8 cellular contexts compared by ENCODE assay signal in the genomic region with DNA sequence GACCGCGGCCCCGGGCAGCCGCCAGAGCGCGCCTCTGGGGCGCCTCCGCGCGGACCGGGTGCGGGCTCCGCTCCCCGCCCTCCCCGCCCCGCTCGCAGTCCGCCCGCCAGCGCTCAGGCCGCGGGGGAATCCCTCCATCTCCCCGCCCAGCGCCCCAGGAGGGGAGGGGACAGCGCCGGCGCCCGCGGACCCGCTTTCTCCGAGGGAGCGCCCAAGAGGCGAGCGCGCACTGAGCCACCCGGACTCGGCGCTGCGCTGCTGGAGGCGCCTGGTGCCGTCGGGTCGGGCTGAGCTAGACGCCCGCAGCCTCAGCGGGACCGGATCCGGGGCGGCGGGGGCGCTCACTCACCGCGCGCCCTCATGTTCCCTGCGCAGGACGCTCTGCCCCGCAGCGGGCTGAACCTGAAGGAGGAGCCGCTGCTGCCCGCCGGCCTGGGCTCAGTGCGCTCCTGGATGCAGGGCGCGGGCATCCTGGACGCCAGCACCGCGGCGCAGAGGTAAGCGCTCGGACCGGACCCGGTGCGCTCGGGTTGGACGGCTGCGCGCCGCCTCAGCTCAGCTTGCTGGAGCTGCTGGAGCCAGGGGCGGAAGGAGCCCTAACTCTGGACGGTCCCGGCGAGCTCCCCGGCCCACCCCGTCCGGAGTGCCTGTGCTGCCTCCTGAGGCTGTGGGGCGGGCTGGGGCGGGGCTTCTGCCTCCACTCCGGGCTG. TPM values are rescaled to one million over a fixed set of nuclear protein-coding genes. Genes with fewer than 3 reads are reported as not detected.
DNase-seq lines count a peak whose midpoint lies in the region; ATAC-seq, FAIRE-seq and TF ChIP-seq lines count a peak whose summit lies in the region.

No MANE protein-coding gene starts in this region.

- peak; percentile 30 for ATAC-seq in HG02798 (IDR thresholded peaks at IDR 0.05; ENCODE audit: poor library complexity, unreplicated experiment)
- peak; percentile 51 for ATAC-seq in K562
- peak; percentile 24 for ATAC-seq in HepG2
- ATAC-seq in GM18858 (IDR thresholded peaks at IDR 0.05; ENCODE audit: unreplicated experiment), result no peak
- ATAC-seq in HG02970 (IDR thresholded peaks at IDR 0.05; ENCODE audit: low FRiP score, unreplicated experiment), result no peak

- H3K36me3 ChIP-seq in K562 (ENCODE audit: control insufficient read depth, insufficient read depth, low read length) (no peaks in the 10 kb centered on the region), HepG2 (replicated peaks in 1 of 2; ENCODE audit: control insufficient read depth in 1 of 2, insufficient read depth in 2 of 2, low read length in 2 of 2) (no peaks in the 10 kb centered on the region)

- H2AFZ ChIP-seq in K562 (ENCODE audit: low read depth, low read length), result no peak overlapping the region
- H2AFZ ChIP-seq in HepG2 (ENCODE audit: low read length), result no peak overlapping the region

- H3K4me2 ChIP-seq in K562 (ENCODE audit: insufficient read depth, low read length) (no peak overlapping the region), HepG2 (ENCODE audit: low read depth, low read length) (peak overlapping the region; percentile 65)

- H3K9ac ChIP-seq in K562 (ENCODE audit: insufficient read depth in 1 of 2, low read depth in 2 of 2, low read length in 2 of 2), result peak overlapping the region in 1 of 2 experiments; percentile 52; a peak in 1 of 4 replicates
- no peak overlapping the region for H3K9ac ChIP-seq in HepG2 (ENCODE audit: insufficient read depth, low read depth, low read length)

- intact Hi-C loops in K562 (cut with micrococcal nuclease), result no loop called here
- intact Hi-C loops in HepG2 (cut with micrococcal nuclease; ENCODE audit: unreplicated experiment), result no loop called here

- H4K20me1 ChIP-seq in K562 (replicated peaks; ENCODE audit: control insufficient read depth, insufficient read depth, low read length) (no peaks in the 10 kb centered on the region), HepG2 (ENCODE audit: insufficient read depth, low read length) (peaks cover 6% of the 10 kb centered on the region; the same call in 1 of the 2 replicates)

- H3K9me3 ChIP-seq in K562 (replicated peaks; ENCODE audit: control insufficient read depth, insufficient read depth, low read depth, low read length) (no peaks in the 10 kb centered on the region), HepG2 (ENCODE audit: low read length) (no peaks in the 10 kb centered on the region)

- TF ChIP-seq RAD21 in K562 (CRISPR knock-in tag; conservative IDR thresholded peaks at IDR 0.05 in 1 of 2, IDR thresholded peaks at IDR 0.05 in 1 of 2) (no peak), HepG2 (CRISPR knock-in tag; IDR thresholded peaks at IDR 0.05) (no peak)

- peak; percentile 43 for DNase-seq in T-helper 22 cell (ENCODE audit: low read depth)
- peak in 2 of 4 experiments; percentile 14 to 71 for DNase-seq in K562 (ENCODE audit: extremely low read depth in 1 of 4, low spot score in 3 of 4)
- DNase-seq in HepG2 (ENCODE audit: low spot score), result no peak
- peak; percentile 52 for DNase-seq in stimulated activated CD8-positive, alpha-beta memory T cell treated with anti-CD3 and anti-CD28 coated beads, Interleukin-12 subunit alpha, Interleukin-12 subunit beta, amount 100 ng/mL, for 4 hours (ENCODE audit: low read depth)
- DNase-seq in DMS79 (lab: John Stamatoyannopoulos, UW), result no peak

- TF ChIP-seq POLR2A in K562 (conservative IDR thresholded peaks at IDR 0.05) (no peak), HepG2 (IDR thresholded peaks at IDR 0.05; ENCODE audit: insufficient read depth in 1 of 2, low read depth in 2 of 2, low read length in 2 of 2) (no peak)

- H3K4me3 ChIP-seq in K562, result no peak overlapping the region
- H3K4me3 ChIP-seq in HepG2 (replicated peaks in 1 of 3; ENCODE audit: insufficient read depth in 1 of 3, low read depth in 2 of 3, low read length in 3 of 3), result peak overlapping the region in 2 of 3 experiments; percentile 47 to 72; a peak in 3 of 6 replicates

- POLR2A ChIA-PET in K562 (lab: Yijun Ruan, JAX) (no interaction called here), HepG2 (lab: Yijun Ruan, JAX) (interaction anchor here (2.3 kb wide), 1 partner anchor 41 kb away, joined by 8 read pairs; the partner anchor contains the start of gene NOP56)

- TF ChIP-seq EP300 in K562 (IDR thresholded peaks at IDR 0.05; ENCODE audit: low read length) (no peak), HepG2 (IDR thresholded peaks at IDR 0.05; ENCODE audit: low read depth in 2 of 2, low read length in 2 of 2) (no peak), HepG2 (CRISPR knock-in tag; IDR thresholded peaks at IDR 0.05; ENCODE audit: borderline replicate concordance) (no peak)

- H3K4me1 ChIP-seq in K562 (replicated peaks in 1 of 2; ENCODE audit: control insufficient read depth in 2 of 2, insufficient read depth in 2 of 2, low read length in 2 of 2) (peaks cover 0 to 19% of the 10 kb centered on the region in 2 experiments; a peak in 2 of 5 replicates), HepG2 (ENCODE audit: insufficient read depth, low read length) (peaks cover 8% of the 10 kb centered on the region)

- H3K27me3 ChIP-seq in K562 (ENCODE audit: control insufficient read depth in 2 of 2, insufficient read depth in 2 of 2, low read length in 2 of 2) (peaks cover 12 to 65% of the 10 kb centered on the region in 2 experiments; a peak in 4 of 5 replicates), HepG2 (ENCODE audit: control insufficient read depth in 1 of 2, insufficient read depth in 2 of 2, low read length in 2 of 2) (peaks cover 31 to 84% of the 10 kb centered on the region in 2 experiments)

- CTCF ChIA-PET in K562 (lab: Yijun Ruan, JAX; ENCODE audit: low intra/inter-chr PET ratio) (no interaction called here), HepG2 (lab: Yijun Ruan, JAX; ENCODE audit: low intra/inter-chr PET ratio, low total read pairs) (no interaction called here)

- BruUV-seq in K562 (replicated peaks; lab: Mats Ljungman, UMichigan) (no TSS peak), HepG2 (replicated peaks; lab: Mats Ljungman, UMichigan) (no TSS peak)

- no peaks in the 10 kb centered on the region for H3K79me2 ChIP-seq in K562 (ENCODE audit: control insufficient read depth, insufficient read depth, low read length)
- no peaks in the 10 kb centered on the region for H3K79me2 ChIP-seq in HepG2 (ENCODE audit: insufficient read depth, low read length)

- H3K9me1 ChIP-seq in K562 (ENCODE audit: control insufficient read depth, insufficient read depth, low read length), result no peaks in the 10 kb centered on the region

- H3K27ac ChIP-seq in K562 (ENCODE audit: extremely low read depth, low read depth, low read length) (no peak overlapping the region), HepG2 (ENCODE audit: extremely low read length, insufficient read depth, low read length) (no peak overlapping the region)

- in situ Hi-C loops in K562 (cut with MboI), result no loop called here
- in situ Hi-C loops in HepG2 (cut with HindIII; ENCODE audit: extremely low pct_ligation_motif_present, low pct_unique_long_range_greater_than_20kb), result no loop called here

- no peak for TF ChIP-seq CTCF in K562 (IDR thresholded peaks at IDR 0.05 in 2 of 3, conservative IDR thresholded peaks at IDR 0.05 in 1 of 3; ENCODE audit: insufficient read depth in 2 of 3, low read depth in 1 of 3, low read length in 3 of 3)
- TF ChIP-seq CTCF in HepG2 (CRISPR knock-in tag; IDR thresholded peaks at IDR 0.05), result peak; percentile 2; the same call in 1 of the 2 replicates

- FAIRE-seq in K562 (lab: Jason Lieb, UNC) (no peak), HepG2 (lab: Jason Lieb, UNC) (no peak)

- WGBS in K562 (ENCODE audit: insufficient coverage, low coverage, missing lambda C conversion rate), result no CpG with 5 or more reads among the region's 88 CpGs
- 29% methylated on average over 21 of the region's 88 CpGs for WGBS in HepG2 (ENCODE audit: low lambda C conversion rate)

RNA-seq across cellular contexts. Expression of gene EBF4, which starts 0.9 kb away (rescaled TPM):
- total RNA-seq in K562 (2011; cell fraction: chromatin; rRNA removed; ENCODE audit: low replicate concordance), result 0.25 and 0.62 TPM in 2 replicates
- total RNA-seq in K562 (2011; cell fraction: nucleolus; rRNA removed), result 0.17 and 0.39 TPM in 2 replicates
- total RNA-seq in K562 (2011; cell fraction: nucleoplasm; rRNA removed), result not detected in 2 replicates
- total RNA-seq in K562 (2014; rRNA removed) (0.09 TPM in 1 of 2 replicates, not detected in the other), K562 (2014; rRNA removed; fragmentation: Illumina TruSeq; extraction: Trizol) (not detected in 2 replicates), K562 (2015; rRNA removed; fragmentation: Illumina TruSeq; extraction: Trizol) (not detected in 2 replicates), K562 (2021) (not detected in 2 replicates), HepG2 (2016; rRNA removed; fragmentation: Illumina TruSeq; extraction: Trizol) (0.84 TPM in 1 of 2 replicates, not detected in the other)
- polyA plus RNA-seq in K562 (2011; rRNA removed) (0.04 TPM in 1 of 2 replicates, not detected in the other), K562 (2014; fragmentation: Illumina TruSeq; extraction: Trizol) (not detected in 2 replicates), K562 (2014; fragmentation: Nextera tagmentation; extraction: Ambion mirVana) (not detected), K562 (2014; rRNA removed) (not detected in 2 replicates), HepG2 (2011; rRNA removed) (2.2 and 5.2 TPM in 2 replicates)
- polyA plus RNA-seq in K562 (2011; cell fraction: cytosol; rRNA removed), result 0.03 and 0.16 TPM in 2 replicates
- polyA plus RNA-seq in K562 (2011; cell fraction: nucleus; rRNA removed), result 0.21 and 0.34 TPM in 2 replicates
- 0.32 TPM in 1 of 2 replicates, not detected in the other for polyA plus RNA-seq in K562 (2012)
- not detected in 2 replicates for polyA minus RNA-seq in K562 (2011; rRNA and poly(A)+ RNA removed)
- polyA minus RNA-seq in K562 (2011; cell fraction: cytosol; rRNA and poly(A)+ RNA removed), result not detected in 2 replicates
- 0.22 TPM in 1 of 2 replicates, not detected in the other for polyA minus RNA-seq in K562 (2011; cell fraction: nucleus; rRNA and poly(A)+ RNA removed)
- not detected in 2 replicates for total RNA-seq in HepG2 (2016; cell fraction: cytosol; rRNA removed; fragmentation: Illumina TruSeq; extraction: Trizol; ENCODE audit: low read depth)
- 0.13 and 0.15 TPM in 2 replicates for total RNA-seq in HepG2 (2016; cell fraction: insoluble cytoplasmic fraction; rRNA removed; fragmentation: Illumina TruSeq; extraction: Trizol)
- 0.34 TPM in 2 replicates for total RNA-seq in HepG2 (2016; cell fraction: membrane; rRNA removed; fragmentation: Illumina TruSeq; extraction: Trizol)
- total RNA-seq in HepG2 (2016; cell fraction: nucleus; rRNA removed; fragmentation: Illumina TruSeq; extraction: Trizol), result 0.34 and 0.56 TPM in 2 replicates
- polyA plus RNA-seq in HepG2 (2011; cell fraction: cytosol; rRNA removed), result 1.7 and 2.0 TPM in 2 replicates
- 19.5 and 21.3 TPM in 2 replicates for polyA plus RNA-seq in HepG2 (2011; cell fraction: nucleus; rRNA removed)
- 3.4 and 9.8 TPM in 2 replicates for polyA plus RNA-seq in HepG2 (2012)
- polyA plus RNA-seq in HepG2 (2016; cell fraction: cytosol; fragmentation: Illumina TruSeq; extraction: Trizol; ENCODE audit: low read depth), result 0.10 and 0.52 TPM in 2 replicates
- polyA plus RNA-seq in HepG2 (2016; cell fraction: insoluble cytoplasmic fraction; fragmentation: Illumina TruSeq; extraction: Trizol; ENCODE audit: low read depth), result 0.11 and 0.45 TPM in 2 replicates
- 0.17 and 0.41 TPM in 2 replicates for polyA plus RNA-seq in HepG2 (2016; cell fraction: membrane; fragmentation: Illumina TruSeq; extraction: Trizol; ENCODE audit: low read depth)
- polyA plus RNA-seq in HepG2 (2016; cell fraction: nucleus; fragmentation: Illumina TruSeq; extraction: Trizol; ENCODE audit: insufficient read depth, low read depth), result 1.1 and 2.1 TPM in 2 replicates
- polyA minus RNA-seq in HepG2 (2011; rRNA and poly(A)+ RNA removed; ENCODE audit: low replicate concordance), result 3.8 TPM in 1 of 2 replicates, not detected in the other
- polyA minus RNA-seq in HepG2 (2011; cell fraction: cytosol; rRNA and poly(A)+ RNA removed), result 1.3 and 2.1 TPM in 2 replicates
- 4.8 and 7.2 TPM in 2 replicates for polyA minus RNA-seq in HepG2 (2011; cell fraction: nucleus; rRNA and poly(A)+ RNA removed)

RNA-seq across cellular contexts. Expression of gene IDH3B, which starts 29.4 kb away (rescaled TPM):
- total RNA-seq in K562 (2011; cell fraction: chromatin; rRNA removed; ENCODE audit: low replicate concordance), result 210 and 456 TPM in 2 replicates
- total RNA-seq in K562 (2011; cell fraction: nucleolus; rRNA removed), result 264 and 268 TPM in 2 replicates
- 232 and 256 TPM in 2 replicates for total RNA-seq in K562 (2011; cell fraction: nucleoplasm; rRNA removed)
- total RNA-seq in K562 (2014; rRNA removed) (168 and 199 TPM in 2 replicates), K562 (2014; rRNA removed; fragmentation: Illumina TruSeq; extraction: Trizol) (122 and 130 TPM in 2 replicates), K562 (2015; rRNA removed; fragmentation: Illumina TruSeq; extraction: Trizol) (130 and 133 TPM in 2 replicates), K562 (2021) (148 and 157 TPM in 2 replicates), HepG2 (2016; rRNA removed; fragmentation: Illumina TruSeq; extraction: Trizol) (215 and 246 TPM in 2 replicates)
- polyA plus RNA-seq in K562 (2011; rRNA removed) (224 and 343 TPM in 2 replicates), K562 (2014; fragmentation: Illumina TruSeq; extraction: Trizol) (151 and 155 TPM in 2 replicates), K562 (2014; fragmentation: Nextera tagmentation; extraction: Ambion mirVana) (10 to 100 TPM; 91.7 to 92.3 TPM), K562 (2014; rRNA removed) (196 and 222 TPM in 2 replicates), HepG2 (2011; rRNA removed) (245 and 254 TPM in 2 replicates)
- 241 and 417 TPM in 2 replicates for polyA plus RNA-seq in K562 (2011; cell fraction: cytosol; rRNA removed)
- 535 and 1,075 TPM in 2 replicates for polyA plus RNA-seq in K562 (2011; cell fraction: nucleus; rRNA removed)
- 97.1 and 153 TPM in 2 replicates for polyA plus RNA-seq in K562 (2012)
- 242 and 358 TPM in 2 replicates for polyA minus RNA-seq in K562 (2011; rRNA and poly(A)+ RNA removed)
- polyA minus RNA-seq in K562 (2011; cell fraction: cytosol; rRNA and poly(A)+ RNA removed), result 91.2 and 115 TPM in 2 replicates
- polyA minus RNA-seq in K562 (2011; cell fraction: nucleus; rRNA and poly(A)+ RNA removed), result 85.5 and 190 TPM in 2 replicates
- 33.7 and 38.0 TPM in 2 replicates for total RNA-seq in HepG2 (2016; cell fraction: cytosol; rRNA removed; fragmentation: Illumina TruSeq; extraction: Trizol; ENCODE audit: low read depth)
- 222 and 260 TPM in 2 replicates for total RNA-seq in HepG2 (2016; cell fraction: insoluble cytoplasmic fraction; rRNA removed; fragmentation: Illumina TruSeq; extraction: Trizol)
- 44.8 and 48.2 TPM in 2 replicates for total RNA-seq in HepG2 (2016; cell fraction: membrane; rRNA removed; fragmentation: Illumina TruSeq; extraction: Trizol)
- 137 and 140 TPM in 2 replicates for total RNA-seq in HepG2 (2016; cell fraction: nucleus; rRNA removed; fragmentation: Illumina TruSeq; extraction: Trizol)
- 222 and 246 TPM in 2 replicates for polyA plus RNA-seq in HepG2 (2011; cell fraction: cytosol; rRNA removed)
- polyA plus RNA-seq in HepG2 (2011; cell fraction: nucleus; rRNA removed), result 901 and 966 TPM in 2 replicates
- 156 and 158 TPM in 2 replicates for polyA plus RNA-seq in HepG2 (2012)
- polyA plus RNA-seq in HepG2 (2016; cell fraction: cytosol; fragmentation: Illumina TruSeq; extraction: Trizol; ENCODE audit: low read depth), result 22.8 and 27.4 TPM in 2 replicates
- polyA plus RNA-seq in HepG2 (2016; cell fraction: insoluble cytoplasmic fraction; fragmentation: Illumina TruSeq; extraction: Trizol; ENCODE audit: low read depth), result 207 and 216 TPM in 2 replicates
- 27.1 and 32.5 TPM in 2 replicates for polyA plus RNA-seq in HepG2 (2016; cell fraction: membrane; fragmentation: Illumina TruSeq; extraction: Trizol; ENCODE audit: low read depth)
- polyA plus RNA-seq in HepG2 (2016; cell fraction: nucleus; fragmentation: Illumina TruSeq; extraction: Trizol; ENCODE audit: insufficient read depth, low read depth), result 236 and 251 TPM in 2 replicates
- 107 and 189 TPM in 2 replicates for polyA minus RNA-seq in HepG2 (2011; rRNA and poly(A)+ RNA removed; ENCODE audit: low replicate concordance)
- polyA minus RNA-seq in HepG2 (2011; cell fraction: cytosol; rRNA and poly(A)+ RNA removed), result 74.0 and 74.8 TPM in 2 replicates
- polyA minus RNA-seq in HepG2 (2011; cell fraction: nucleus; rRNA and poly(A)+ RNA removed), result 230 and 248 TPM in 2 replicates

RNA-seq across cellular contexts. Expression of gene NOP56, which starts 41.0 kb away (rescaled TPM):
- 996 and 1,662 TPM in 2 replicates for total RNA-seq in K562 (2011; cell fraction: chromatin; rRNA removed; ENCODE audit: low replicate concordance)
- 1,111 and 1,184 TPM in 2 replicates for total RNA-seq in K562 (2011; cell fraction: nucleolus; rRNA removed)
- 825 and 908 TPM in 2 replicates for total RNA-seq in K562 (2011; cell fraction: nucleoplasm; rRNA removed)
- total RNA-seq in K562 (2014; rRNA removed), result 528 and 570 TPM in 2 replicates
- 581 and 590 TPM in 2 replicates for total RNA-seq in K562 (2014; rRNA removed; fragmentation: Illumina TruSeq; extraction: Trizol)
- total RNA-seq in K562 (2015; rRNA removed; fragmentation: Illumina TruSeq; extraction: Trizol), result 631 and 697 TPM in 2 replicates
- 393 and 397 TPM in 2 replicates for total RNA-seq in K562 (2021)
- polyA plus RNA-seq in K562 (2011; rRNA removed), result 376 and 404 TPM in 2 replicates
- polyA plus RNA-seq in K562 (2011; cell fraction: cytosol; rRNA removed), result 226 and 291 TPM in 2 replicates
- 1,530 and 1,680 TPM in 2 replicates for polyA plus RNA-seq in K562 (2011; cell fraction: nucleus; rRNA removed)
- polyA plus RNA-seq in K562 (2012), result 190 and 399 TPM in 2 replicates
- 441 and 482 TPM in 2 replicates for polyA plus RNA-seq in K562 (2014; fragmentation: Illumina TruSeq; extraction: Trizol)
- 100 to 1,000 TPM; 295 to 439 TPM for polyA plus RNA-seq in K562 (2014; fragmentation: Nextera tagmentation; extraction: Ambion mirVana)
- polyA plus RNA-seq in K562 (2014; rRNA removed), result 427 and 428 TPM in 2 replicates
- 583 and 607 TPM in 2 replicates for polyA minus RNA-seq in K562 (2011; rRNA and poly(A)+ RNA removed)
- polyA minus RNA-seq in K562 (2011; cell fraction: cytosol; rRNA and poly(A)+ RNA removed), result 235 and 353 TPM in 2 replicates
- 490 and 782 TPM in 2 replicates for polyA minus RNA-seq in K562 (2011; cell fraction: nucleus; rRNA and poly(A)+ RNA removed)
- total RNA-seq in HepG2 (2016; rRNA removed; fragmentation: Illumina TruSeq; extraction: Trizol), result 646 and 1,116 TPM in 2 replicates
- 3,280 and 3,642 TPM in 2 replicates for total RNA-seq in HepG2 (2016; cell fraction: cytosol; rRNA removed; fragmentation: Illumina TruSeq; extraction: Trizol; ENCODE audit: low read depth)
- total RNA-seq in HepG2 (2016; cell fraction: insoluble cytoplasmic fraction; rRNA removed; fragmentation: Illumina TruSeq; extraction: Trizol), result 600 and 1,127 TPM in 2 replicates
- 2,832 and 3,011 TPM in 2 replicates for total RNA-seq in HepG2 (2016; cell fraction: membrane; rRNA removed; fragmentation: Illumina TruSeq; extraction: Trizol)
- total RNA-seq in HepG2 (2016; cell fraction: nucleus; rRNA removed; fragmentation: Illumina TruSeq; extraction: Trizol), result 1,362 and 1,462 TPM in 2 replicates
- polyA plus RNA-seq in HepG2 (2011; rRNA removed), result 369 and 374 TPM in 2 replicates
- 207 and 225 TPM in 2 replicates for polyA plus RNA-seq in HepG2 (2011; cell fraction: cytosol; rRNA removed)
- polyA plus RNA-seq in HepG2 (2011; cell fraction: nucleus; rRNA removed), result 1,398 and 1,412 TPM in 2 replicates
- polyA plus RNA-seq in HepG2 (2012), result 352 and 481 TPM in 2 replicates
- polyA plus RNA-seq in HepG2 (2016; cell fraction: cytosol; fragmentation: Illumina TruSeq; extraction: Trizol; ENCODE audit: low read depth), result 3,484 and 3,697 TPM in 2 replicates
- polyA plus RNA-seq in HepG2 (2016; cell fraction: insoluble cytoplasmic fraction; fragmentation: Illumina TruSeq; extraction: Trizol; ENCODE audit: low read depth), result 637 and 642 TPM in 2 replicates
- 2,607 and 2,624 TPM in 2 replicates for polyA plus RNA-seq in HepG2 (2016; cell fraction: membrane; fragmentation: Illumina TruSeq; extraction: Trizol; ENCODE audit: low read depth)
- 3,019 and 3,117 TPM in 2 replicates for polyA plus RNA-seq in HepG2 (2016; cell fraction: nucleus; fragmentation: Illumina TruSeq; extraction: Trizol; ENCODE audit: insufficient read depth, low read depth)
- polyA minus RNA-seq in HepG2 (2011; rRNA and poly(A)+ RNA removed; ENCODE audit: low replicate concordance), result 388 and 403 TPM in 2 replicates
- 134 TPM in 2 replicates for polyA minus RNA-seq in HepG2 (2011; cell fraction: cytosol; rRNA and poly(A)+ RNA removed)
- 938 and 1,127 TPM in 2 replicates for polyA minus RNA-seq in HepG2 (2011; cell fraction: nucleus; rRNA and poly(A)+ RNA removed)

Comparison
In these comparisons a context has a peak if more than half of its experiments do, and no peak if none do; other contexts are left out.
1. ATAC-seq: peak in HG02798 (single experiment), K562 (single experiment) and HepG2 (single experiment); none in GM18858 (single experiment) and HG02970 (single experiment).
2. DNase-seq: peak in T-helper 22 cell (single experiment) and stimulated activated CD8-positive, alpha-beta memory T cell treated with anti-CD3 and anti-CD28 coated beads, Interleukin-12 subunit alpha, Interleukin-12 subunit beta, amount 100 ng/mL, for 4 hours (single experiment); none in HepG2 (single experiment) and DMS79 (single experiment).